ENCODE assay signal across 1 cellular context in genomic region chr2:241087420-241088268, GRCh38.
TF ChIP-seq lines count a peak whose summit lies in the region.

No MANE protein-coding gene starts in this region.

TF ChIP-seq in GM23338, 12 proteins besides CTCF, POLR2A, EP300 and RAD21 (continued from another document):
- TF ChIP-seq, protein P1, sequence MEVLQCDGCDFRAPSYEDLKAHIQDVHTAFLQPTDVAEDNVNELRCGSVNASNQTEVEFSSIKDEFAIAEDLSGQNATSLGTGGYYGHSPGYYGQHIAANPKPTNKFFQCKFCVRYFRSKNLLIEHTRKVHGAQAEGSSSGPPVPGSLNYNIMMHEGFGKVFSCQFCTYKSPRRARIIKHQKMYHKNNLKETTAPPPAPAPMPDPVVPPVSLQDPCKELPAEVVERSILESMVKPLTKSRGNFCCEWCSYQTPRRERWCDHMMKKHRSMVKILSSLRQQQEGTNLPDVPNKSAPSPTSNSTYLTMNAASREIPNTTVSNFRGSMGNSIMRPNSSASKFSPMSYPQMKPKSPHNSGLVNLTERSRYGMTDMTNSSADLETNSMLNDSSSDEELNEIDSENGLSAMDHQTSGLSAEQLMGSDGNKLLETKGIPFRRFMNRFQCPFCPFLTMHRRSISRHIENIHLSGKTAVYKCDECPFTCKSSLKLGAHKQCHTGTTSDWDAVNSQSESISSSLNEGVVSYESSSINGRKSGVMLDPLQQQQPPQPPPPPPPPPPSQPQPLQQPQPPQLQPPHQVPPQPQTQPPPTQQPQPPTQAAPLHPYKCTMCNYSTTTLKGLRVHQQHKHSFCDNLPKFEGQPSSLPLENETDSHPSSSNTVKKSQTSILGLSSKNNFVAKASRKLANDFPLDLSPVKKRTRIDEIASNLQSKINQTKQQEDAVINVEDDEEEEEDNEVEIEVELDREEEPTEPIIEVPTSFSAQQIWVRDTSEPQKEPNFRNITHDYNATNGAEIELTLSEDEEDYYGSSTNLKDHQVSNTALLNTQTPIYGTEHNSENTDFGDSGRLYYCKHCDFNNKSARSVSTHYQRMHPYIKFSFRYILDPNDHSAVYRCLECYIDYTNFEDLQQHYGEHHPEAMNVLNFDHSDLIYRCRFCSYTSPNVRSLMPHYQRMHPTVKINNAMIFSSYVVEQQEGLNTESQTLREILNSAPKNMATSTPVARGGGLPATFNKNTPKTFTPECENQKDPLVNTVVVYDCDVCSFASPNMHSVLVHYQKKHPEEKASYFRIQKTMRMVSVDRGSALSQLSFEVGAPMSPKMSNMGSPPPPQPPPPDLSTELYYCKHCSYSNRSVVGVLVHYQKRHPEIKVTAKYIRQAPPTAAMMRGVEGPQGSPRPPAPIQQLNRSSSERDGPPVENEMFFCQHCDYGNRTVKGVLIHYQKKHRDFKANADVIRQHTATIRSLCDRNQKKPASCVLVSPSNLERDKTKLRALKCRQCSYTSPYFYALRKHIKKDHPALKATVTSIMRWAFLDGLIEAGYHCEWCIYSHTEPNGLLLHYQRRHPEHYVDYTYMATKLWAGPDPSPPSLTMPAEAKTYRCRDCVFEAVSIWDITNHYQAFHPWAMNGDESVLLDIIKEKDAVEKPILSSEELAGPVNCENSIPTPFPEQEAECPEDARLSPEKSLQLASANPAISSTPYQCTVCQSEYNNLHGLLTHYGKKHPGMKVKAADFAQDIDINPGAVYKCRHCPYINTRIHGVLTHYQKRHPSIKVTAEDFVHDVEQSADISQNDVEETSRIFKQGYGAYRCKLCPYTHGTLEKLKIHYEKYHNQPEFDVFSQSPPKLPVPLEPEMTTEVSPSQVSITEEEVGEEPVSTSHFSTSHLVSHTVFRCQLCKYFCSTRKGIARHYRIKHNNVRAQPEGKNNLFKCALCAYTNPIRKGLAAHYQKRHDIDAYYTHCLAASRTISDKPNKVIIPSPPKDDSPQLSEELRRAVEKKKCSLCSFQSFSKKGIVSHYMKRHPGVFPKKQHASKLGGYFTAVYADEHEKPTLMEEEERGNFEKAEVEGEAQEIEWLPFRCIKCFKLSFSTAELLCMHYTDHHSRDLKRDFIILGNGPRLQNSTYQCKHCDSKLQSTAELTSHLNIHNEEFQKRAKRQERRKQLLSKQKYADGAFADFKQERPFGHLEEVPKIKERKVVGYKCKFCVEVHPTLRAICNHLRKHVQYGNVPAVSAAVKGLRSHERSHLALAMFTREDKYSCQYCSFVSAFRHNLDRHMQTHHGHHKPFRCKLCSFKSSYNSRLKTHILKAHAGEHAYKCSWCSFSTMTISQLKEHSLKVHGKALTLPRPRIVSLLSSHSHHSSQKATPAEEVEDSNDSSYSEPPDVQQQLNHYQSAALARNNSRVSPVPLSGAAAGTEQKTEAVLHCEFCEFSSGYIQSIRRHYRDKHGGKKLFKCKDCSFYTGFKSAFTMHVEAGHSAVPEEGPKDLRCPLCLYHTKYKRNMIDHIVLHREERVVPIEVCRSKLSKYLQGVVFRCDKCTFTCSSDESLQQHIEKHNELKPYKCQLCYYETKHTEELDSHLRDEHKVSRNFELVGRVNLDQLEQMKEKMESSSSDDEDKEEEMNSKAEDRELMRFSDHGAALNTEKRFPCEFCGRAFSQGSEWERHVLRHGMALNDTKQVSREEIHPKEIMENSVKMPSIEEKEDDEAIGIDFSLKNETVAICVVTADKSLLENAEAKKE (CRISPR knock-in tag; IDR thresholded peaks at IDR 0.05) = no peak
- TF ChIP-seq ZNF331 (CRISPR knock-in tag; IDR thresholded peaks at IDR 0.05; ENCODE audit: low read depth) (no peak), JUNB (IDR thresholded peaks at IDR 0.05; ENCODE audit: unreplicated experiment) (no peak), CREB1 (CRISPR knock-in tag; IDR thresholded peaks at IDR 0.05; ENCODE audit: low read depth) (no peak), EZH2 (IDR thresholded peaks at IDR 0.05; ENCODE audit: low read depth, unreplicated experiment) (no peak), STAT1 (IDR thresholded peaks at IDR 0.05; ENCODE audit: unreplicated experiment) (no peak), POLR2AphosphoS5 (IDR thresholded peaks at IDR 0.05; ENCODE audit: low read depth) (no peak), ZNF114 (CRISPR knock-in tag; IDR thresholded peaks at IDR 0.05) (no peak), EZH2phosphoT487 (IDR thresholded peaks at IDR 0.05; ENCODE audit: unreplicated experiment) (no peak), ETS1 (IDR thresholded peaks at IDR 0.05) (no peak), REST (IDR thresholded peaks at IDR 0.05; ENCODE audit: unreplicated experiment) (no peak)
TF ChIP-seq in GM23338: peak in this region for 0.
